In the genomic region with DNA sequence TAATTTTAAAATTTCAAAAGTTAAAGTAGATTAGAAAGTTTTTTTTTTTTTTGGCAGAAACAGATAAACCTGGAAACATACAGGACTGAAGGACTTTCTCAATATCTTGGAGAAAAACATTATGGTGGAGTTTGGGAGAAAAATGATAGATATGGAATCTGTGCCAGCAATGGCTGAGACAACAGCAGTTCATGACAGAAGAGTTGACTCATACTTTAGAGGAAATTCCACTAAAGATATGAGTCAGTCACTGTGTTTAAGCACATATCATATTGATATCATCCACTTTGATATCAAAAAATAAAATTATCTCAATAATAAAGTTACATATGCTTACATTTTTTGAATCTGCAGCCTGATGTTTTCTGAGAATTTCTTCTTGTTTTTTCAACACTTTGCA, we compare ENCODE assay signal across 19 cellular contexts.
DNase-seq lines count a peak whose midpoint lies in the region; ATAC-seq lines count a peak whose summit lies in the region.
"Had no signal": no experiment of that assay in that cellular context is flagged by ENCODE, and none has a peak within 500 bp of the region (broad histone marks: within the 10 kb centered on the region; RNA-seq: fewer than 3 reads in every experiment).

No MANE protein-coding gene starts in this region.

- no peak overlapping the region for H3K4me3 ChIP-seq in effector memory CD4-positive, alpha-beta T cell (ENCODE audit: insufficient read depth, low read depth, low read length, poor library complexity, severe bottlenecking)
- H3K4me3 ChIP-seq in SJCRH30 = no peak overlapping the region
- H3K4me3 ChIP-seq: ascending aorta, esophagus squamous epithelium, pancreas, smooth muscle cell, upper lobe of right lung had no signal

- H3K9me3 ChIP-seq in T-helper 17 cell (ENCODE audit: control insufficient read depth, low read length, poor library complexity, severe bottlenecking) (no peaks in the 10 kb centered on the region), SJCRH30 (replicated peaks) (no peaks in the 10 kb centered on the region)
- no peaks in the 10 kb centered on the region for H3K9me3 ChIP-seq in effector memory CD4-positive, alpha-beta T cell (ENCODE audit: control insufficient read depth, low read length)
- H3K9me3 ChIP-seq: ascending aorta, esophagus squamous epithelium, pancreas, upper lobe of right lung had no signal

- H3K36me3 ChIP-seq in effector memory CD4-positive, alpha-beta T cell (ENCODE audit: control insufficient read depth, insufficient read depth, low read length) = no peaks in the 10 kb centered on the region
- no peaks in the 10 kb centered on the region for H3K36me3 ChIP-seq in SJCRH30
- H3K36me3 ChIP-seq: ascending aorta, esophagus squamous epithelium, pancreas, upper lobe of right lung had no signal

- H3K4me3 Mint-ChIP-seq in activated T-cell treated with anti-CD3 and anti-CD28 coated beads, Interleukin-2, amount 50 U/mL, for 72 hours = peak overlapping the region; percentile 51 to 58
- H3K4me3 Mint-ChIP-seq in T-helper 17 cell = no peak overlapping the region
- peak overlapping the region; percentile 47 to 50 for H3K4me3 Mint-ChIP-seq in stimulated activated naive CD8-positive, alpha-beta T cell treated with anti-CD3 and anti-CD28 coated beads, Interleukin-15, amount 100 ng/mL, for 72 hours
- H3K4me3 Mint-ChIP-seq: WTC11 had no signal

- peaks cover 6% of the 10 kb centered on the region for H3K4me1 ChIP-seq in effector memory CD4-positive, alpha-beta T cell (ENCODE audit: control insufficient read depth, insufficient read depth, low read length, poor library complexity, severe bottlenecking)
- no peaks in the 10 kb centered on the region for H3K4me1 ChIP-seq in SJCRH30
- H3K4me1 ChIP-seq: ascending aorta, esophagus squamous epithelium, pancreas, upper lobe of right lung had no signal

- H3K27me3 ChIP-seq in effector memory CD4-positive, alpha-beta T cell (replicated peaks; ENCODE audit: control insufficient read depth, insufficient read depth, low read length, poor library complexity, severe bottlenecking) = no peaks in the 10 kb centered on the region
- no peaks in the 10 kb centered on the region for H3K27me3 ChIP-seq in SJCRH30
- H3K27me3 ChIP-seq: ascending aorta, esophagus squamous epithelium, pancreas, upper lobe of right lung had no signal

- peak overlapping the region; percentile 85 for H3K27ac Mint-ChIP-seq in activated T-cell treated with anti-CD3 and anti-CD28 coated beads, Interleukin-2, amount 50 U/mL, for 72 hours
- peak overlapping the region; percentile 27 for H3K27ac Mint-ChIP-seq in T-helper 17 cell
- peak overlapping the region in 1 of 2 donors; percentile 57 for H3K27ac Mint-ChIP-seq in stimulated activated naive CD8-positive, alpha-beta T cell treated with anti-CD3 and anti-CD28 coated beads, Interleukin-15, amount 100 ng/mL, for 72 hours
- H3K27ac Mint-ChIP-seq: WTC11 had no signal

- ATAC-seq in activated T-cell treated with anti-CD3 and anti-CD28 coated beads, Interleukin-2, amount 50 U/mL, for 72 hours (replicated peaks in 1 of 2) = peak in 1 of 2 donors; percentile 29
- no peak for ATAC-seq in T-helper 17 cell
- no peak for ATAC-seq in stimulated activated naive CD8-positive, alpha-beta T cell treated with anti-CD3 and anti-CD28 coated beads, Interleukin-15, amount 100 ng/mL, for 72 hours
- ATAC-seq: left colon, upper lobe of right lung, WTC11 had no signal

- no peak for DNase-seq in activated T-cell treated with anti-CD3 and anti-CD28 coated beads, Interleukin-2, amount 50 U/mL, for 72 hours
- no peak for DNase-seq in activated T-cell treated with anti-CD3 and anti-CD28 coated beads, Interleukin-2, amount 50 U/mL, for 48 hours
- no peak for DNase-seq in T-helper 17 cell
- no peak for DNase-seq in effector memory CD4-positive, alpha-beta T cell
- DNase-seq in stimulated activated naive CD8-positive, alpha-beta T cell treated with anti-CD3 and anti-CD28 coated beads, Interleukin-15, amount 100 ng/mL, for 72 hours = no peak
- DNase-seq in NOMO-1 treated with dmso at 0.1 percent for 144 hours (lab: John Stamatoyannopoulos, UW; ENCODE audit: unreplicated experiment) = no peak
- DNase-seq in SJCRH30 = no peak
- DNase-seq in NCI-H2029 (lab: John Stamatoyannopoulos, UW) = no peak
- DNase-seq: cortex of kidney; esophagus squamous epithelium; left colon; NCI-H2029 treated with DMSO at 0.1 percent for 48 hours; NCI-H526 treated with DMSO at 0.1 percent for 48 hours; pancreas; stimulated activated naive CD4-positive, alpha-beta T cell treated with Interleukin-2 at 50 U/mL for 16 hours; upper lobe of right lung had no signal

- H3K36me3 Mint-ChIP-seq in activated T-cell treated with anti-CD3 and anti-CD28 coated beads, Interleukin-2, amount 50 U/mL, for 72 hours (ENCODE audit: insufficient read depth in 2 of 2) = peaks cover 0 to 2% of the 10 kb centered on the region in 2 donors
- peaks cover 4% of the 10 kb centered on the region for H3K36me3 Mint-ChIP-seq in T-helper 17 cell (ENCODE audit: low read depth)
- H3K36me3 Mint-ChIP-seq: WTC11 had no signal

- peaks cover 40% of the 10 kb centered on the region for H3K4me1 Mint-ChIP-seq in activated T-cell treated with anti-CD3 and anti-CD28 coated beads, Interleukin-2, amount 50 U/mL, for 72 hours (ENCODE audit: low read depth)
- peaks cover 15% of the 10 kb centered on the region for H3K4me1 Mint-ChIP-seq in T-helper 17 cell
- H3K4me1 Mint-ChIP-seq in stimulated activated naive CD8-positive, alpha-beta T cell treated with anti-CD3 and anti-CD28 coated beads, Interleukin-15, amount 100 ng/mL, for 72 hours = peaks cover 11% of the 10 kb centered on the region
- H3K4me1 Mint-ChIP-seq: WTC11 had no signal

- no peaks in the 10 kb centered on the region for H3K27me3 Mint-ChIP-seq in activated T-cell treated with anti-CD3 and anti-CD28 coated beads, Interleukin-2, amount 50 U/mL, for 72 hours (ENCODE audit: low read depth)
- H3K27me3 Mint-ChIP-seq in T-helper 17 cell = peaks cover 5% of the 10 kb centered on the region
- no peaks in the 10 kb centered on the region for H3K27me3 Mint-ChIP-seq in stimulated activated naive CD8-positive, alpha-beta T cell treated with anti-CD3 and anti-CD28 coated beads, Interleukin-15, amount 100 ng/mL, for 72 hours

- peak overlapping the region; percentile 7 for H3K27ac ChIP-seq in effector memory CD4-positive, alpha-beta T cell (ENCODE audit: insufficient read depth, low read length, poor library complexity, severe bottlenecking)
- no peak overlapping the region for H3K27ac ChIP-seq in SJCRH30
- H3K27ac ChIP-seq: ascending aorta, esophagus squamous epithelium, pancreas, upper lobe of right lung had no signal

- no peaks in the 10 kb centered on the region for H3K9me3 Mint-ChIP-seq in activated T-cell treated with anti-CD3 and anti-CD28 coated beads, Interleukin-2, amount 50 U/mL, for 72 hours
- H3K9me3 Mint-ChIP-seq in stimulated activated naive CD8-positive, alpha-beta T cell treated with anti-CD3 and anti-CD28 coated beads, Interleukin-15, amount 100 ng/mL, for 72 hours = no peaks in the 10 kb centered on the region
